ENCODE assay signal across 40 cellular contexts in genomic region chr16:22163806-22164205, GRCh38. TPM values are rescaled to one million over a fixed set of nuclear protein-coding genes. Genes with fewer than 3 reads are reported as not detected.
A peak's percentile ranks its signal among the peaks of the same experiment; 100 is the strongest.
DNase-seq lines count a peak whose midpoint lies in the region; ATAC-seq, FAIRE-seq and TF ChIP-seq lines count a peak whose summit lies in the region.
"Had no signal": no experiment of that assay in that cellular context is flagged by ENCODE, and none has a peak within 500 bp of the region (broad histone marks: within the 10 kb centered on the region; RNA-seq: fewer than 3 reads in every experiment).

No MANE protein-coding gene starts in this region.

- CTCF ChIA-PET in HepG2 (lab: Yijun Ruan, JAX; ENCODE audit: low intra/inter-chr PET ratio, low total read pairs), result no interaction called here
- CTCF ChIA-PET in OCI-LY7 (lab: Charles Lee; ENCODE audit: unreplicated experiment), result no interaction called here

- H3K36me3 ChIP-seq in HepG2 (replicated peaks in 1 of 2; ENCODE audit: control insufficient read depth in 1 of 2, insufficient read depth in 2 of 2, low read length in 2 of 2) (no peaks in the 10 kb centered on the region), right lobe of liver (no peaks in the 10 kb centered on the region), OCI-LY7 (ENCODE audit: insufficient read depth, low read length) (no peaks in the 10 kb centered on the region)
- H3K36me3 ChIP-seq: BE2C; BLaER1; BLaER1 treated with 17β-estradiol and CSF1 and Interleukin-3, amounts not matched to agents 10 nM and 100 nM had no signal

- no peak overlapping the region for H3K4me3 ChIP-seq in HepG2 (replicated peaks in 1 of 3; ENCODE audit: insufficient read depth in 1 of 3, low read depth in 2 of 3, low read length in 3 of 3)
- H3K4me3 ChIP-seq in right lobe of liver, result no peak overlapping the region
- H3K4me3 ChIP-seq in OCI-LY7 (ENCODE audit: low read depth, low read length, poor library complexity, severe bottlenecking), result no peak overlapping the region
- H3K4me3 ChIP-seq: A549; BLaER1; BLaER1 treated with 17β-estradiol and CSF1 and Interleukin-3, amounts not matched to agents 10 nM and 100 nM had no signal

- POLR2A ChIA-PET in HepG2 (lab: Yijun Ruan, JAX) (no interaction called here), OCI-LY7 (lab: Charles Lee) (no interaction called here)

- H3K9ac ChIP-seq in HepG2 (ENCODE audit: insufficient read depth, low read depth, low read length), result no peak overlapping the region
- H3K9ac ChIP-seq: BLaER1; BLaER1 treated with 17β-estradiol and CSF1 and Interleukin-3, amounts not matched to agents 10 nM and 100 nM had no signal

- TF ChIP-seq RAD21 in HepG2 (CRISPR knock-in tag; IDR thresholded peaks at IDR 0.05), result no peak

- no peaks in the 10 kb centered on the region for H4K20me1 ChIP-seq in HepG2 (ENCODE audit: insufficient read depth, low read length)
- H4K20me1 ChIP-seq in OCI-LY7 (ENCODE audit: insufficient read depth, low read length), result no peaks in the 10 kb centered on the region
- H4K20me1 ChIP-seq: BLaER1; BLaER1 treated with 17β-estradiol and CSF1 and Interleukin-3, amounts not matched to agents 10 nM and 100 nM had no signal

- BruUV-seq in HepG2 (replicated peaks; lab: Mats Ljungman, UMichigan) (no TSS peak), OCI-LY7 (replicated peaks; lab: Mats Ljungman, UMichigan) (no TSS peak)

- no peak for TF ChIP-seq POLR2A in HepG2 (IDR thresholded peaks at IDR 0.05; ENCODE audit: insufficient read depth in 1 of 2, low read depth in 2 of 2, low read length in 2 of 2)
- TF ChIP-seq POLR2A in right lobe of liver (IDR thresholded peaks at IDR 0.05), result no peak

- peak; percentile 14 for DNase-seq in DMS53 (lab: John Stamatoyannopoulos, UW)
- no peak for DNase-seq in DMS53 treated with DMSO at 0.1 percent for 48 hours (lab: John Stamatoyannopoulos, UW; ENCODE audit: unreplicated experiment)
- peak; percentile 62 for DNase-seq in HepG2 (ENCODE audit: low spot score)
- DNase-seq in right lobe of liver, result no peak
- peak; percentile 9 for DNase-seq in iPS-NIHi7 (ENCODE audit: extremely low spot score)
- peak; percentile 21 for DNase-seq in left kidney (ENCODE audit: low read depth, low spot score)
- DNase-seq in OCI-LY7 (ENCODE audit: low spot score), result no peak
- no peak for DNase-seq in amniotic stem cell (lab: John Stamatoyannopoulos, UW)
- DNase-seq: 8988T; ACHN; AML-193; BE2C; C1 segment of cervical spinal cord; Caco-2; Calu3; CD4-positive, alpha-beta memory T cell; CD4-positive, alpha-beta T cell; CD4-positive, CD25-positive, alpha-beta regulatory T cell; CD8-positive, alpha-beta memory T cell; CD8-positive, alpha-beta T cell; COR-L47; DMS 273 treated with DMSO at 0.1 percent for 48 hours; DMS153; DMS79; DMS79 treated with DMSO at 0.1 percent for 48 hours; DND-41; EL had no signal

- H3K27me3 ChIP-seq in HepG2 (ENCODE audit: control insufficient read depth in 1 of 2, insufficient read depth in 2 of 2, low read length in 2 of 2), result peaks cover 6 to 24% of the 10 kb centered on the region in 2 experiments; a peak in 4 of 5 replicates
- H3K27me3 ChIP-seq in right lobe of liver, result no peaks in the 10 kb centered on the region
- H3K27me3 ChIP-seq: BLaER1; BLaER1 treated with 17β-estradiol and CSF1 and Interleukin-3, amounts not matched to agents 10 nM and 100 nM had no signal

- H3K4me1 ChIP-seq in HepG2 (ENCODE audit: insufficient read depth, low read length) (peaks cover 31% of the 10 kb centered on the region), right lobe of liver (peaks cover 0 to 5% (median 0%) of the 10 kb centered on the region in 4 donors), OCI-LY7 (ENCODE audit: insufficient read depth, low read length, poor library complexity, severe bottlenecking) (no peaks in the 10 kb centered on the region)
- H3K4me1 ChIP-seq: A549, BE2C, Caco-2 had no signal

- H3K27ac ChIP-seq in HepG2 (ENCODE audit: extremely low read length, insufficient read depth, low read length) (no peak overlapping the region), right lobe of liver (no peak overlapping the region), OCI-LY7 (ENCODE audit: low read depth, low read length, poor library complexity, severe bottlenecking) (no peak overlapping the region)
- H3K27ac ChIP-seq: 22Rv1; A549; BLaER1; BLaER1 treated with 17β-estradiol and CSF1 and Interleukin-3, amounts not matched to agents 10 nM and 100 nM; C4-2B had no signal

- no peaks in the 10 kb centered on the region for H3K9me2 ChIP-seq in OCI-LY7 (ENCODE audit: insufficient read depth, low read length)

- intact Hi-C loops in HepG2 (cut with micrococcal nuclease; ENCODE audit: unreplicated experiment) (no loop called here), right lobe of liver (cut with DNase I) (no loop called here), OCI-LY7 (cut with micrococcal nuclease; ENCODE audit: unreplicated experiment) (no loop called here)

- peaks cover 5% of the 10 kb centered on the region for H3K9me3 ChIP-seq in HepG2 (ENCODE audit: low read length)
- H3K9me3 ChIP-seq in right lobe of liver, result no peaks in the 10 kb centered on the region
- 0 out of 2 replicates have a peak, but pooled peaks cover 3% of the 10 kb centered on the region for H3K9me3 ChIP-seq in OCI-LY7 (ENCODE audit: low read length)
- H3K9me3 ChIP-seq: BE2C, BLaER1, Caco-2 had no signal

- FAIRE-seq in HepG2 (lab: Jason Lieb, UNC), result peak; percentile 8
- FAIRE-seq: A204.1, A549, D721Med had no signal

- H3K79me2 ChIP-seq in HepG2 (ENCODE audit: insufficient read depth, low read length) (no peaks in the 10 kb centered on the region), OCI-LY7 (ENCODE audit: insufficient read depth, low read depth, low read length) (no peaks in the 10 kb centered on the region)

- 7% methylated on average over 6 of the region's 6 CpGs for WGBS in HepG2 (ENCODE audit: low lambda C conversion rate)
- WGBS in right lobe of liver (ENCODE audit: insufficient coverage, low coverage, low lambda C conversion rate, missing lambda C conversion rate), result 56% methylated on average over 2 of the region's 6 CpGs

- no peak overlapping the region for H3K4me2 ChIP-seq in HepG2 (ENCODE audit: low read depth, low read length)
- H3K4me2 ChIP-seq in OCI-LY7 (ENCODE audit: low read length), result no peak overlapping the region
- H3K4me2 ChIP-seq: A549; BLaER1; BLaER1 treated with 17β-estradiol and CSF1 and Interleukin-3, amounts not matched to agents 10 nM and 100 nM had no signal

- in situ Hi-C loops in HepG2 (cut with HindIII; ENCODE audit: extremely low pct_ligation_motif_present, low pct_unique_long_range_greater_than_20kb), result no loop called here

- TF ChIP-seq EP300 in HepG2 (IDR thresholded peaks at IDR 0.05; ENCODE audit: low read depth in 2 of 2, low read length in 2 of 2) (no peak), HepG2 (CRISPR knock-in tag; IDR thresholded peaks at IDR 0.05; ENCODE audit: borderline replicate concordance) (no peak)

- no peak overlapping the region for H2AFZ ChIP-seq in HepG2 (ENCODE audit: low read length)
- H2AFZ ChIP-seq in OCI-LY7 (ENCODE audit: low read length), result no peak overlapping the region

- TF ChIP-seq CTCF in HepG2 (CRISPR knock-in tag; IDR thresholded peaks at IDR 0.05) (no peak), right lobe of liver (IDR thresholded peaks at IDR 0.05) (no peak), OCI-LY7 (conservative IDR thresholded peaks at IDR 0.05; ENCODE audit: low read length) (no peak)

- ATAC-seq in HepG2, result peak; percentile 80
- ATAC-seq in right lobe of liver, result no peak
- ATAC-seq: CD8-positive, alpha-beta T cell had no signal

RNA-seq across cellular contexts. Expression of gene SDR42E2, which starts 1.5 kb away (rescaled TPM):
- total RNA-seq in HepG2 (2016; rRNA removed; fragmentation: Illumina TruSeq; extraction: Trizol), result 0.11 TPM in 1 of 2 replicates, not detected in the other
- 0.44 and 0.71 TPM in 2 replicates for total RNA-seq in HepG2 (2016; cell fraction: cytosol; rRNA removed; fragmentation: Illumina TruSeq; extraction: Trizol; ENCODE audit: low read depth)
- 0.13 TPM in 1 of 2 replicates, not detected in the other for total RNA-seq in HepG2 (2016; cell fraction: insoluble cytoplasmic fraction; rRNA removed; fragmentation: Illumina TruSeq; extraction: Trizol)
- 0.17 and 0.28 TPM in 2 replicates for total RNA-seq in HepG2 (2016; cell fraction: membrane; rRNA removed; fragmentation: Illumina TruSeq; extraction: Trizol)
- 0.37 and 0.60 TPM in 2 replicates for total RNA-seq in HepG2 (2016; cell fraction: nucleus; rRNA removed; fragmentation: Illumina TruSeq; extraction: Trizol)
- polyA plus RNA-seq in HepG2 (2011; rRNA removed), result 0.05 TPM in 1 of 2 replicates, not detected in the other
- not detected in 2 replicates for polyA plus RNA-seq in HepG2 (2011; cell fraction: cytosol; rRNA removed)
- 0.07 and 0.10 TPM in 2 replicates for polyA plus RNA-seq in HepG2 (2011; cell fraction: nucleus; rRNA removed)
- 0.17 and 0.23 TPM in 2 replicates for polyA plus RNA-seq in HepG2 (2012)
- 0.05 and 0.08 TPM in 2 replicates for polyA plus RNA-seq in HepG2 (2016; cell fraction: cytosol; fragmentation: Illumina TruSeq; extraction: Trizol; ENCODE audit: low read depth)
- not detected in 2 replicates for polyA plus RNA-seq in HepG2 (2016; cell fraction: insoluble cytoplasmic fraction; fragmentation: Illumina TruSeq; extraction: Trizol; ENCODE audit: low read depth)
- 0.07 TPM in 1 of 2 replicates, not detected in the other for polyA plus RNA-seq in HepG2 (2016; cell fraction: membrane; fragmentation: Illumina TruSeq; extraction: Trizol; ENCODE audit: low read depth)
- polyA plus RNA-seq in HepG2 (2016; cell fraction: nucleus; fragmentation: Illumina TruSeq; extraction: Trizol; ENCODE audit: insufficient read depth, low read depth), result not detected in 2 replicates
- polyA minus RNA-seq in HepG2 (2011; rRNA and poly(A)+ RNA removed; ENCODE audit: low replicate concordance), result 0.05 and 0.14 TPM in 2 replicates
- 0.26 TPM in 1 of 2 replicates, not detected in the other for polyA minus RNA-seq in HepG2 (2011; cell fraction: cytosol; rRNA and poly(A)+ RNA removed)
- polyA minus RNA-seq in HepG2 (2011; cell fraction: nucleus; rRNA and poly(A)+ RNA removed), result 0.50 and 0.77 TPM in 2 replicates
- total RNA-seq in right lobe of liver, result not detected
- not detected in 2 replicates for total RNA-seq in OCI-LY7 (2014; rRNA removed; shearing (Covaris generic))
- total RNA-seq in OCI-LY7 (2022), result 0.28 and 0.29 TPM in 2 replicates
- total RNA-seq: A172, A673, Caco-2, Calu3, Daoy, G401 had no signal
- polyA plus RNA-seq: A549, AG04450, BJ had no signal

RNA-seq across cellular contexts. Expression of gene EEF2K, which starts 42.3 kb away (rescaled TPM):
- 14.3 and 23.8 TPM in 2 replicates for total RNA-seq in HepG2 (2016; rRNA removed; fragmentation: Illumina TruSeq; extraction: Trizol)
- total RNA-seq in HepG2 (2016; cell fraction: cytosol; rRNA removed; fragmentation: Illumina TruSeq; extraction: Trizol; ENCODE audit: low read depth), result 3.2 and 3.4 TPM in 2 replicates
- total RNA-seq in HepG2 (2016; cell fraction: insoluble cytoplasmic fraction; rRNA removed; fragmentation: Illumina TruSeq; extraction: Trizol), result 12.5 and 22.8 TPM in 2 replicates
- total RNA-seq in HepG2 (2016; cell fraction: membrane; rRNA removed; fragmentation: Illumina TruSeq; extraction: Trizol), result 8.3 and 8.6 TPM in 2 replicates
- total RNA-seq in HepG2 (2016; cell fraction: nucleus; rRNA removed; fragmentation: Illumina TruSeq; extraction: Trizol), result 20.0 and 25.8 TPM in 2 replicates
- 20.0 and 22.0 TPM in 2 replicates for polyA plus RNA-seq in HepG2 (2011; rRNA removed)
- 7.4 and 8.9 TPM in 2 replicates for polyA plus RNA-seq in HepG2 (2011; cell fraction: cytosol; rRNA removed)
- 47.8 and 56.1 TPM in 2 replicates for polyA plus RNA-seq in HepG2 (2011; cell fraction: nucleus; rRNA removed)
- 11.0 and 12.1 TPM in 2 replicates for polyA plus RNA-seq in HepG2 (2012)
- polyA plus RNA-seq in HepG2 (2016; cell fraction: cytosol; fragmentation: Illumina TruSeq; extraction: Trizol; ENCODE audit: low read depth), result 1.1 and 1.2 TPM in 2 replicates
- polyA plus RNA-seq in HepG2 (2016; cell fraction: insoluble cytoplasmic fraction; fragmentation: Illumina TruSeq; extraction: Trizol; ENCODE audit: low read depth), result 8.7 and 10.9 TPM in 2 replicates
- 2.6 and 3.0 TPM in 2 replicates for polyA plus RNA-seq in HepG2 (2016; cell fraction: membrane; fragmentation: Illumina TruSeq; extraction: Trizol; ENCODE audit: low read depth)
- polyA plus RNA-seq in HepG2 (2016; cell fraction: nucleus; fragmentation: Illumina TruSeq; extraction: Trizol; ENCODE audit: insufficient read depth, low read depth), result 33.2 and 35.2 TPM in 2 replicates
- 52.0 and 57.8 TPM in 2 replicates for polyA minus RNA-seq in HepG2 (2011; rRNA and poly(A)+ RNA removed; ENCODE audit: low replicate concordance)
- polyA minus RNA-seq in HepG2 (2011; cell fraction: cytosol; rRNA and poly(A)+ RNA removed), result 14.7 and 15.5 TPM in 2 replicates
- polyA minus RNA-seq in HepG2 (2011; cell fraction: nucleus; rRNA and poly(A)+ RNA removed), result 23.9 and 25.6 TPM in 2 replicates
- total RNA-seq in right lobe of liver, result 10 to 100 TPM in 5 of 6 experiments, 1 to 10 TPM in 1; 10.0 to 17.5 (median 11.5) TPM
- total RNA-seq in OCI-LY7 (2014; rRNA removed; shearing (Covaris generic)), result 17.6 and 23.8 TPM in 2 replicates
- 40.0 and 42.3 TPM in 2 replicates for total RNA-seq in OCI-LY7 (2022)

Comparison
In these comparisons a context has a peak if more than half of its experiments do, and no peak if none do; other contexts are left out.
1. DNase-seq: peak in DMS53 (single experiment), HepG2 (single experiment), iPS-NIHi7 (single experiment) and left kidney (single experiment); none in DMS53 treated with DMSO at 0.1 percent for 48 hours (single experiment), right lobe of liver (0 of 3), OCI-LY7 (single experiment) and amniotic stem cell (single experiment).